1 cellular context compared by ENCODE assay signal in the genomic region with DNA sequence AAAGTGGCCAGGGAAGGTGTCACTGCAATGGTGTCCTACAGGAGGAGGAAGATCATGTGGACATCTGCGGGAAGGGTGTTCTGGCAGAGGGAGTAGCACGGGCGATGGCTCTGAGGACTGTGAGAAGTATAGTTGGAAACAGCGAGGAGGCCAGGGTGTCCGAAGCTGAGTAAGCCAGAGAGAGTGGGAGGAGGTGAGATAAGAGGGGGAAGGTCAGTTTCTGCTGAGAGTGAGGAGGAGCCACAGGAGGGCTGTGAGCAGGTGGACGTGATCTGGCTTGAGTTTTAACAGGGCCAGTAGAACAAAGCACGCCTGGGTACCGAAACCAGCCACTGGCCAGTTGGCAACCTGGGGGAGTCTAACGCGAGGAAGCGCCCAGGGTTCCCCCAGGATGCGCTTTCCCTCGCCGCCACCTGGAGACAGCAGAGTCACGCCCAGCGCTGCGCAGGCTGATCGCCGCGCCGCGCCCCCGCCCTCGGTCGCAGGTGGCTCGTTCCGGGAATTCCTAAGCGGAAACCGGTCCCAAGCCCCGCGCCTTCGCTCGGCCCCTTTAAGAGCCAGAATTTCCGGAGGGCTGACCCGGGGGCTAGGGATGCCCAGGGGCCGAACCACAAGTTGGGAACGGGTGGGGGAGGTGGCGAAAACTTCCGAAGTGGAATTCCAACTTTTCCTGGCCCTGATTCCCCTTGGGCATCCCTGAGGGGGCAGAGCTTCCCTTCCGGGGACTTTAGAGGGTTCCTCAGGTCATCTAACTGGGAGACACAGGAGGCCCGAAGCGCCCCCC.
A peak's percentile ranks its signal among the peaks of the same experiment; 100 is the strongest.
TF ChIP-seq lines count a peak whose summit lies in the region.

No MANE protein-coding gene starts in this region.

TF ChIP-seq in K562, 482 proteins besides CTCF, POLR2A, EP300 and RAD21 (continued from another document and continues in another):
- TF ChIP-seq POLR3G (IDR thresholded peaks at IDR 0.05; ENCODE audit: extremely low read depth, insufficient read length, insufficient replicate concordance): no peak
- TF ChIP-seq HIVEP1 (CRISPR knock-in tag; IDR thresholded peaks at IDR 0.05): peak; percentile 50; the same call in 1 of the 2 replicates
- TF ChIP-seq, protein P1, sequence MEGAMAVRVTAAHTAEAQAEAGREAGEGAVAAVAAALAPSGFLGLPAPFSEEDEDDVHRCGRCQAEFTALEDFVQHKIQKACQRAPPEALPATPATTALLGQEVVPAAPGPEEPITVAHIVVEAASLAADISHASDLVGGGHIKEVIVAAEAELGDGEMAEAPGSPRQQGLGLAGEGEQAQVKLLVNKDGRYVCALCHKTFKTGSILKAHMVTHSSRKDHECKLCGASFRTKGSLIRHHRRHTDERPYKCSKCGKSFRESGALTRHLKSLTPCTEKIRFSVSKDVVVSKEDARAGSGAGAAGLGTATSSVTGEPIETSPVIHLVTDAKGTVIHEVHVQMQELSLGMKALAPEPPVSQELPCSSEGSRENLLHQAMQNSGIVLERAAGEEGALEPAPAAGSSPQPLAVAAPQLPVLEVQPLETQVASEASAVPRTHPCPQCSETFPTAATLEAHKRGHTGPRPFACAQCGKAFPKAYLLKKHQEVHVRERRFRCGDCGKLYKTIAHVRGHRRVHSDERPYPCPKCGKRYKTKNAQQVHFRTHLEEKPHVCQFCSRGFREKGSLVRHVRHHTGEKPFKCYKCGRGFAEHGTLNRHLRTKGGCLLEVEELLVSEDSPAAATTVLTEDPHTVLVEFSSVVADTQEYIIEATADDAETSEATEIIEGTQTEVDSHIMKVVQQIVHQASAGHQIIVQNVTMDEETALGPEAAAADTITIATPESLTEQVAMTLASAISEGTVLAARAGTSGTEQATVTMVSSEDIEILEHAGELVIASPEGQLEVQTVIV (CRISPR knock-in tag; IDR thresholded peaks at IDR 0.05; ENCODE audit: borderline replicate concordance): no peak
- TF ChIP-seq ZNF77 (CRISPR knock-in tag; IDR thresholded peaks at IDR 0.05): no peak
- no peak for TF ChIP-seq KDM5B (IDR thresholded peaks at IDR 0.05; ENCODE audit: insufficient replicate concordance, low read depth, low read length)
- no peak for TF ChIP-seq PHB2 (IDR thresholded peaks at IDR 0.05; ENCODE audit: low read depth)
- no peak for TF ChIP-seq NFXL1 (CRISPR knock-in tag; IDR thresholded peaks at IDR 0.05)
- TF ChIP-seq SMARCA5 (IDR thresholded peaks at IDR 0.05): peak; percentile 94
- TF ChIP-seq GATAD2A (IDR thresholded peaks at IDR 0.05): 0 out of 2 replicates have a peak, but pooled peaks have one; percentile 8
- no peak for TF ChIP-seq ZNF699 (CRISPR knock-in tag; IDR thresholded peaks at IDR 0.05; ENCODE audit: insufficient replicate concordance)
- TF ChIP-seq, protein P2, sequence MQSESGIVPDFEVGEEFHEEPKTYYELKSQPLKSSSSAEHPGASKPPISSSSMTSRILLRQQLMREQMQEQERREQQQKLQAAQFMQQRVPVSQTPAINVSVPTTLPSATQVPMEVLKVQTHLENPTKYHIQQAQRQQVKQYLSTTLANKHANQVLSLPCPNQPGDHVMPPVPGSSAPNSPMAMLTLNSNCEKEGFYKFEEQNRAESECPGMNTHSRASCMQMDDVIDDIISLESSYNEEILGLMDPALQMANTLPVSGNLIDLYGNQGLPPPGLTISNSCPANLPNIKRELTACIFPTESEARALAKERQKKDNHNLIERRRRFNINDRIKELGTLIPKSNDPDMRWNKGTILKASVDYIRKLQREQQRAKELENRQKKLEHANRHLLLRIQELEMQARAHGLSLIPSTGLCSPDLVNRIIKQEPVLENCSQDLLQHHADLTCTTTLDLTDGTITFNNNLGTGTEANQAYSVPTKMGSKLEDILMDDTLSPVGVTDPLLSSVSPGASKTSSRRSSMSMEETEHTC (IDR thresholded peaks at IDR 0.05): no peak
- TF ChIP-seq, protein P3, sequence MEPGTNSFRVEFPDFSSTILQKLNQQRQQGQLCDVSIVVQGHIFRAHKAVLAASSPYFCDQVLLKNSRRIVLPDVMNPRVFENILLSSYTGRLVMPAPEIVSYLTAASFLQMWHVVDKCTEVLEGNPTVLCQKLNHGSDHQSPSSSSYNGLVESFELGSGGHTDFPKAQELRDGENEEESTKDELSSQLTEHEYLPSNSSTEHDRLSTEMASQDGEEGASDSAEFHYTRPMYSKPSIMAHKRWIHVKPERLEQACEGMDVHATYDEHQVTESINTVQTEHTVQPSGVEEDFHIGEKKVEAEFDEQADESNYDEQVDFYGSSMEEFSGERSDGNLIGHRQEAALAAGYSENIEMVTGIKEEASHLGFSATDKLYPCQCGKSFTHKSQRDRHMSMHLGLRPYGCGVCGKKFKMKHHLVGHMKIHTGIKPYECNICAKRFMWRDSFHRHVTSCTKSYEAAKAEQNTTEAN (CRISPR knock-in tag; IDR thresholded peaks at IDR 0.05): no peak
- TF ChIP-seq ZFP1 (CRISPR knock-in tag; IDR thresholded peaks at IDR 0.05): no peak
- no peak for TF ChIP-seq MCM2 (IDR thresholded peaks at IDR 0.05; ENCODE audit: low read depth)
- no peak for TF ChIP-seq DDX20 (tag; IDR thresholded peaks at IDR 0.05; ENCODE audit: low read depth)
- TF ChIP-seq ZNF780A (CRISPR knock-in tag; IDR thresholded peaks at IDR 0.05): no peak
- TF ChIP-seq BDP1 (IDR thresholded peaks at IDR 0.05; ENCODE audit: insufficient read depth, insufficient read length): no peak
- TF ChIP-seq CTBP1 (IDR thresholded peaks at IDR 0.05; ENCODE audit: borderline replicate concordance): peak; percentile 98
- TF ChIP-seq, protein P4, sequence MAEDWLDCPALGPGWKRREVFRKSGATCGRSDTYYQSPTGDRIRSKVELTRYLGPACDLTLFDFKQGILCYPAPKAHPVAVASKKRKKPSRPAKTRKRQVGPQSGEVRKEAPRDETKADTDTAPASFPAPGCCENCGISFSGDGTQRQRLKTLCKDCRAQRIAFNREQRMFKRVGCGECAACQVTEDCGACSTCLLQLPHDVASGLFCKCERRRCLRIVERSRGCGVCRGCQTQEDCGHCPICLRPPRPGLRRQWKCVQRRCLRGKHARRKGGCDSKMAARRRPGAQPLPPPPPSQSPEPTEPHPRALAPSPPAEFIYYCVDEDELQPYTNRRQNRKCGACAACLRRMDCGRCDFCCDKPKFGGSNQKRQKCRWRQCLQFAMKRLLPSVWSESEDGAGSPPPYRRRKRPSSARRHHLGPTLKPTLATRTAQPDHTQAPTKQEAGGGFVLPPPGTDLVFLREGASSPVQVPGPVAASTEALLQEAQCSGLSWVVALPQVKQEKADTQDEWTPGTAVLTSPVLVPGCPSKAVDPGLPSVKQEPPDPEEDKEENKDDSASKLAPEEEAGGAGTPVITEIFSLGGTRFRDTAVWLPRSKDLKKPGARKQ (CRISPR knock-in tag; IDR thresholded peaks at IDR 0.05): no peak
- TF ChIP-seq ASH1L (IDR thresholded peaks at IDR 0.05; ENCODE audit: borderline replicate concordance, low read depth, partially characterized antibody): no peak
- TF ChIP-seq PYGO2 (tag; IDR thresholded peaks at IDR 0.05): 0 out of 2 replicates have a peak, but pooled peaks have one; percentile 55
- TF ChIP-seq PHB (CRISPR knock-in tag; IDR thresholded peaks at IDR 0.05): no peak
- TF ChIP-seq MYNN (IDR thresholded peaks at IDR 0.05): no peak
- TF ChIP-seq MYNN (CRISPR knock-in tag; IDR thresholded peaks at IDR 0.05): no peak
- no peak for TF ChIP-seq TEAD4 (IDR thresholded peaks at IDR 0.05; ENCODE audit: low read length)
- no peak for TF ChIP-seq TEAD4 (CRISPR knock-in tag; IDR thresholded peaks at IDR 0.05; ENCODE audit: borderline replicate concordance)
- TF ChIP-seq CAMTA2 (CRISPR knock-in tag; conservative IDR thresholded peaks at IDR 0.05): no peak
- TF ChIP-seq, protein P5, sequence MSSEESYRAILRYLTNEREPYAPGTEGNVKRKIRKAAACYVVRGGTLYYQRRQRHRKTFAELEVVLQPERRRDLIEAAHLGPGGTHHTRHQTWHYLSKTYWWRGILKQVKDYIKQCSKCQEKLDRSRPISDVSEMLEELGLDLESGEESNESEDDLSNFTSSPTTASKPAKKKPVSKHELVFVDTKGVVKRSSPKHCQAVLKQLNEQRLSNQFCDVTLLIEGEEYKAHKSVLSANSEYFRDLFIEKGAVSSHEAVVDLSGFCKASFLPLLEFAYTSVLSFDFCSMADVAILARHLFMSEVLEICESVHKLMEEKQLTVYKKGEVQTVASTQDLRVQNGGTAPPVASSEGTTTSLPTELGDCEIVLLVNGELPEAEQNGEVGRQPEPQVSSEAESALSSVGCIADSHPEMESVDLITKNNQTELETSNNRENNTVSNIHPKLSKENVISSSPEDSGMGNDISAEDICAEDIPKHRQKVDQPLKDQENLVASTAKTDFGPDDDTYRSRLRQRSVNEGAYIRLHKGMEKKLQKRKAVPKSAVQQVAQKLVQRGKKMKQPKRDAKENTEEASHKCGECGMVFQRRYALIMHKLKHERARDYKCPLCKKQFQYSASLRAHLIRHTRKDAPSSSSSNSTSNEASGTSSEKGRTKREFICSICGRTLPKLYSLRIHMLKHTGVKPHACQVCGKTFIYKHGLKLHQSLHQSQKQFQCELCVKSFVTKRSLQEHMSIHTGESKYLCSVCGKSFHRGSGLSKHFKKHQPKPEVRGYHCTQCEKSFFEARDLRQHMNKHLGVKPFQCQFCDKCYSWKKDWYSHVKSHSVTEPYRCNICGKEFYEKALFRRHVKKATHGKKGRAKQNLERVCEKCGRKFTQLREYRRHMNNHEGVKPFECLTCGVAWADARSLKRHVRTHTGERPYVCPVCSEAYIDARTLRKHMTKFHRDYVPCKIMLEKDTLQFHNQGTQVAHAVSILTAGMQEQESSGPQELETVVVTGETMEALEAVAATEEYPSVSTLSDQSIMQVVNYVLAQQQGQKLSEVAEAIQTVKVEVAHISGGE (CRISPR knock-in tag; IDR thresholded peaks at IDR 0.05): no peak
- TF ChIP-seq COPS2 (conservative IDR thresholded peaks at IDR 0.05): no peak
- TF ChIP-seq, protein P6, sequence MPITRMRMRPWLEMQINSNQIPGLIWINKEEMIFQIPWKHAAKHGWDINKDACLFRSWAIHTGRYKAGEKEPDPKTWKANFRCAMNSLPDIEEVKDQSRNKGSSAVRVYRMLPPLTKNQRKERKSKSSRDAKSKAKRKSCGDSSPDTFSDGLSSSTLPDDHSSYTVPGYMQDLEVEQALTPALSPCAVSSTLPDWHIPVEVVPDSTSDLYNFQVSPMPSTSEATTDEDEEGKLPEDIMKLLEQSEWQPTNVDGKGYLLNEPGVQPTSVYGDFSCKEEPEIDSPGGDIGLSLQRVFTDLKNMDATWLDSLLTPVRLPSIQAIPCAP (CRISPR knock-in tag; IDR thresholded peaks at IDR 0.05; ENCODE audit: borderline replicate concordance): no peak
- TF ChIP-seq, protein P7, sequence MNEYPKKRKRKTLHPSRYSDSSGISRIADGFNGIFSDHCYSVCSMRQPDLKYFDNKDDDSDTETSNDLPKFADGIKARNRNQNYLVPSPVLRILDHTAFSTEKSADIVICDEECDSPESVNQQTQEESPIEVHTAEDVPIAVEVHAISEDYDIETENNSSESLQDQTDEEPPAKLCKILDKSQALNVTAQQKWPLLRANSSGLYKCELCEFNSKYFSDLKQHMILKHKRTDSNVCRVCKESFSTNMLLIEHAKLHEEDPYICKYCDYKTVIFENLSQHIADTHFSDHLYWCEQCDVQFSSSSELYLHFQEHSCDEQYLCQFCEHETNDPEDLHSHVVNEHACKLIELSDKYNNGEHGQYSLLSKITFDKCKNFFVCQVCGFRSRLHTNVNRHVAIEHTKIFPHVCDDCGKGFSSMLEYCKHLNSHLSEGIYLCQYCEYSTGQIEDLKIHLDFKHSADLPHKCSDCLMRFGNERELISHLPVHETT (CRISPR knock-in tag; conservative IDR thresholded peaks at IDR 0.05 in 1 of 2, IDR thresholded peaks at IDR 0.05 in 1 of 2): peak in 1 of 2 experiments; percentile 71; a peak in 2 of 4 replicates
- no peak for TF ChIP-seq TSC22D4 (tag; IDR thresholded peaks at IDR 0.05)
- TF ChIP-seq, protein P8, sequence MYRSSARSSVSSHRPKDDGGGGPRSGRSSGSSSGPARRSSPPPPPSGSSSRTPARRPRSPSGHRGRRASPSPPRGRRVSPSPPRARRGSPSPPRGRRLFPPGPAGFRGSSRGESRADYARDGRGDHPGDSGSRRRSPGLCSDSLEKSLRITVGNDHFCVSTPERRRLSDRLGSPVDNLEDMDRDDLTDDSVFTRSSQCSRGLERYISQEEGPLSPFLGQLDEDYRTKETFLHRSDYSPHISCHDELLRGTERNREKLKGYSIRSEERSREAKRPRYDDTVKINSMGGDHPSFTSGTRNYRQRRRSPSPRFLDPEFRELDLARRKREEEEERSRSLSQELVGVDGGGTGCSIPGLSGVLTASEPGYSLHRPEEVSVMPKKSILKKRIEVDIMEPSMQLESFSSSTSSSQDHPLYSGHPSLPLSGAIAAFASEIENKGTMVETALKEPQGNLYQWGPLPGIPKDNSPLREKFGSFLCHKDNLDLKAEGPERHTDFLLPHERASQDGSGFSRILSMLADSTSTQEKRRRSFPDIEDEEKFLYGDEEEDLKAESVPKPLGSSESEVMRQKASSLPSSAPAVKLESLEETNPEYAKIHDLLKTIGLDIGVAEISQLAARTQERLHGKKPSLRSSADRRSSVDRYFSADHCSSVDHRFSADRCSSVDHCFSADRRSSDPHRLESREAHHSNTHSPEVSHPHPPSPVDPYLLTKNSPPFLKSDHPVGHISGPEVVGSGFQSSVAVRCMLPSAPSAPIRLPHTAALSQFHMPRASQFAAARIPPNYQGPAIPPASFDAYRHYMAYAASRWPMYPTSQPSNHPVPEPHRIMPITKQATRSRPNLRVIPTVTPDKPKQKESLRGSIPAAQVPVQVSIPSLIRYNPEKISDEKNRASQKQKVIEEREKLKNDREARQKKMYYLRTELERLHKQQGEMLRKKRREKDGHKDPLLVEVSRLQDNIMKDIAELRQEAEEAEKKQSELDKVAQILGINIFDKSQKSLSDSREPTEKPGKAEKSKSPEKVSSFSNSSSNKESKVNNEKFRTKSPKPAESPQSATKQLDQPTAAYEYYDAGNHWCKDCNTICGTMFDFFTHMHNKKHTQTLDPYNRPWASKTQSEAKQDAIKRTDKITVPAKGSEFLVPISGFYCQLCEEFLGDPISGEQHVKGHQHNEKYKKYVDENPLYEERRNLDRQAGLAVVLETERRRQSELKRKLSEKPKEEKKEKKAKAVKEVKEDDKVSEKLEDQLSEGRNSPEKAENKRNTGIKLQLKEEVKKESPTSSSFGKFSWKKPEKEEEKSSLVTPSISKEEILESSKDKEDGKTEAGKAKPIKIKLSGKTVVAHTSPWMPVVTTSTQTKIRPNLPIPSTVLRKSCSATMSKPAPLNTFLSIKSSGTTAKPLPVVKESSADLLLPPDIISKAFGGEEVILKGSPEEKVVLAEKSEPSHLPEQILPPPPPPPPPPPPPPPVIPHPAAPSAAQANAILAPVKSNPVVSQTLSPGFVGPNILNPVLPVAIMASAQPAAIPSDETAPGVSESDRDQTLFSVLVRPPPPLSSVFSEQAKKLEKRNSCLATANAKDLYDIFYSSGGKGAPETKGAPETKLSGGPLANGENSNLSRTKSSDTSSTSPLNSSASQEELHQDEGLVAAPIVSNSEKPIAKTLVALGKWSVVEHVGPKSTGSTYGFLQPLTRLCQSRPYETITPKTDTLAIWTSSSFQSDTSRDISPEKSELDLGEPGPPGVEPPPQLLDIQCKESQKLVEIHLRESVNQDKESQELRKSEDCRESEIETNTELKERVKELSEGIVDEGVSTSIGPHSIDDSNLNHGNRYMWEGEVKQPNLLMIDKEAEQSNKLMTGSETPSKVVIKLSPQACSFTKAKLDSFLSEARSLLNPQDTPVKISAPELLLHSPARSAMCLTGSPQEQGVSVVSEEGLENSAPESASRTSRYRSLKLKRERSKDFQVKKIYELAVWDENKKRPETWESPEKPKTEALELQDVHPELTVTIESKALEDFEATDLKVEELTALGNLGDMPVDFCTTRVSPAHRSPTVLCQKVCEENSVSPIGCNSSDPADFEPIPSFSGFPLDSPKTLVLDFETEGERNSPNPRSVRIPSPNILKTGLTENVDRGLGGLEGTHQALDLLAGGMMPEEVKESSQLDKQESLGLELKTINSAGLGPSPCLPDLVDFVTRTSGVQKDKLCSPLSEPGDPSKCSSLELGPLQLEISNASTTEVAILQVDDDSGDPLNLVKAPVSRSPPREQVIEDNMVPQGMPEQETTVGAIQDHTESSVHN (IDR thresholded peaks at IDR 0.05; ENCODE audit: borderline replicate concordance in 1 of 2, low read depth in 1 of 2): no peak
- no peak for TF ChIP-seq ZNF766 (CRISPR knock-in tag; conservative IDR thresholded peaks at IDR 0.05)
- TF ChIP-seq PHTF2 (CRISPR knock-in tag; IDR thresholded peaks at IDR 0.05): no peak
